In genomic region chr9:133332381-133332730, GRCh38 we compare ENCODE assay signal across 19 cellular contexts.
"Had no signal": no experiment of that assay in that cellular context is flagged by ENCODE, and none has a peak within 500 bp of the region (broad histone marks: within the 10 kb centered on the region; RNA-seq: fewer than 3 reads in every experiment).

No MANE protein-coding gene starts in this region.

- H3K9me3 Mint-ChIP-seq: activated T-helper 17 cell treated with anti-CD3 and anti-CD28 coated beads, Interleukin-2, amount 50 U/mL, for 72 hours; stimulated activated naive CD8-positive, alpha-beta T cell treated with anti-CD3 and anti-CD28 coated beads, Interleukin-15, Interleukin-2, amounts not matched to agents 100 ng/mL and 50 ng/mL, for 24 hours had no signal

- H3K27ac Mint-ChIP-seq: activated T-helper 17 cell treated with anti-CD3 and anti-CD28 coated beads, Interleukin-2, amount 50 U/mL, for 72 hours; brain; stimulated activated naive CD8-positive, alpha-beta T cell treated with anti-CD3 and anti-CD28 coated beads, Interleukin-15, Interleukin-2, amounts not matched to agents 100 ng/mL and 50 ng/mL, for 24 hours had no signal

- ATAC-seq: activated T-helper 17 cell treated with anti-CD3 and anti-CD28 coated beads, Interleukin-2, amount 50 U/mL, for 72 hours; gastrocnemius medialis; left lung had no signal

- DNase-seq: activated CD4-positive, alpha-beta T cell treated with anti-CD3 and anti-CD28 coated beads for 48 hours; activated naive CD4-positive, alpha-beta T cell; anterior cingulate cortex; central memory CD4-positive, alpha-beta T cell; cortex of kidney; effector CD4-positive, alpha-beta T cell; nucleus accumbens; stimulated activated CD4-positive, alpha-beta T cell treated with anti-CD3 and anti-CD28 coated beads, Interleukin-12 subunit alpha, Interleukin-12 subunit beta, amount 100 ng/mL, for 4 hours; stimulated activated CD4-positive, alpha-beta T cell treated with anti-CD3 and anti-CD28 coated beads, Interleukin-1b, Interleukin-23, amount 100 ng/mL, for 48 hours had no signal

- H3K27me3 ChIP-seq: gastrocnemius medialis, left lung, tibial nerve, vagina had no signal

- FAIRE-seq: keratinocyte, TTC549 had no signal

- H3K27me3 Mint-ChIP-seq: activated T-helper 17 cell treated with anti-CD3 and anti-CD28 coated beads, Interleukin-2, amount 50 U/mL, for 72 hours; stimulated activated naive CD8-positive, alpha-beta T cell treated with anti-CD3 and anti-CD28 coated beads, Interleukin-15, Interleukin-2, amounts not matched to agents 100 ng/mL and 50 ng/mL, for 24 hours had no signal

- H3K4me3 ChIP-seq: gastrocnemius medialis, left lung, SK-N-MC, tibial nerve, vagina had no signal

- H3K4me3 Mint-ChIP-seq: activated T-helper 17 cell treated with anti-CD3 and anti-CD28 coated beads, Interleukin-2, amount 50 U/mL, for 72 hours had no signal

- H3K27ac ChIP-seq: gastrocnemius medialis, left lung, SK-N-MC, tibial nerve, vagina had no signal

- H3K9me3 ChIP-seq: gastrocnemius medialis, left lung, tibial nerve, vagina had no signal
